8 cellular contexts compared by ENCODE assay signal in the genomic region with DNA sequence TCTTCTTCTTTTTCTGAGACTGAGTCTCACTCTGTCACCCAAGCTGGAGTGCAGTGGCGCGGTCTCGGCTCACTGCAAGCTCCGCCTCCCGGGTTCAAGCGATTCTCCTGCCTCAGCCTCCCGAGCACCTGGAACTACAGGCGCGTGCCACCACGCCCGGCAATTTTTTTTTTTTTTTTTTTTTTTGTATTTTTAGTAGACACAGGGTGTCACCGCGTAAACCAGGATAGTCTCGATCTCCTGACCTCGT. TPM values are rescaled to one million over a fixed set of nuclear protein-coding genes. Genes with fewer than 3 reads are reported as not detected.
DNase-seq lines count a peak whose midpoint lies in the region; ATAC-seq and TF ChIP-seq lines count a peak whose summit lies in the region.
"Not testable (repeated sequence)": the region's sequence is repeated elsewhere in the genome, so short reads cannot be mapped to it uniquely, and the experiment has no call there.

TSS of gene ZNF165 (plus strand) at position 188 of the 250 bp plus-strand sequence. CDS start 4,913 bp downstream, outside the sequence.

- not testable (repeated sequence) for H3K27me3 Mint-ChIP-seq in activated naive CD8-positive, alpha-beta T cell treated with anti-CD3 and anti-CD28 coated beads, Interleukin-2, amount 50 U/mL, for 24 hours

- DNase-seq in Peyer's patch; activated naive CD8-positive, alpha-beta T cell treated with anti-CD3 and anti-CD28 coated beads, Interleukin-2, amount 50 U/mL, for 24 hours; lower leg skin (ENCODE audit: low spot score in 2 of 2); sigmoid colon: not testable (repeated sequence)

- not testable (repeated sequence) for TF ChIP-seq POLR2A in Peyer's patch (IDR thresholded peaks at IDR 0.05); lower leg skin (IDR thresholded peaks at IDR 0.05); sigmoid colon (IDR thresholded peaks at IDR 0.05)

- ATAC-seq in GM19328 (IDR thresholded peaks at IDR 0.05; ENCODE audit: unreplicated experiment), result peak; percentile 23
- ATAC-seq in HG03045 (IDR thresholded peaks at IDR 0.05; ENCODE audit: unreplicated experiment), result peak; percentile 11
- ATAC-seq in activated naive CD8-positive, alpha-beta T cell treated with anti-CD3 and anti-CD28 coated beads, Interleukin-2, amount 50 U/mL, for 24 hours, result peak; percentile 20
- peak; percentile 32 for ATAC-seq in esophagus mucosa

- peak within 1 kb of the TSS; percentile 98 for H3K27ac Mint-ChIP-seq in activated naive CD8-positive, alpha-beta T cell treated with anti-CD3 and anti-CD28 coated beads, Interleukin-2, amount 50 U/mL, for 24 hours

- not testable (repeated sequence) for H3K9me3 ChIP-seq in Peyer's patch, sigmoid colon

- H3K79me2 ChIP-seq in ACC112 (ENCODE audit: control insufficient read depth, insufficient read depth, low read length, unreplicated experiment), result not testable (repeated sequence)

- intact Hi-C loops in lower leg skin (cut with DNase I; ENCODE audit: low total_unique reads), result not testable (repeated sequence)
- intact Hi-C loops in sigmoid colon (cut with DNase I), result loop anchor here (2.0 to 10.0 kb wide), 6 partner anchors 24 to 606 kb away; partner anchors contain the start of genes ZNF184 and ZSCAN16

- H3K36me3 Mint-ChIP-seq in activated naive CD8-positive, alpha-beta T cell treated with anti-CD3 and anti-CD28 coated beads, Interleukin-2, amount 50 U/mL, for 24 hours (ENCODE audit: low read depth), result peaks cover 28% of the 10 kb centered on the region

- peak within 1 kb of the TSS; percentile 99 for H2AFZ ChIP-seq in ACC112 (ENCODE audit: low read length, unreplicated experiment)

- H3K4me1 Mint-ChIP-seq in activated naive CD8-positive, alpha-beta T cell treated with anti-CD3 and anti-CD28 coated beads, Interleukin-2, amount 50 U/mL, for 24 hours, result peaks cover 46% of the 10 kb centered on the region

- not testable (repeated sequence) for H3K27me3 ChIP-seq in ACC112 (ENCODE audit: insufficient read depth, low read length); Peyer's patch; sigmoid colon

- not testable (repeated sequence) for TF ChIP-seq CTCF in Peyer's patch (IDR thresholded peaks at IDR 0.05); lower leg skin (IDR thresholded peaks at IDR 0.05); sigmoid colon (IDR thresholded peaks at IDR 0.05)

- 0 to 2% methylated on average over 15 of the region's 15 CpGs for WGBS in lower leg skin, 2 donors
- 1 to 2% methylated on average over 15 of the region's 15 CpGs for WGBS in sigmoid colon, 2 donors

- peak within 1 kb of the TSS; percentile 97 for H3K4me3 Mint-ChIP-seq in activated naive CD8-positive, alpha-beta T cell treated with anti-CD3 and anti-CD28 coated beads, Interleukin-2, amount 50 U/mL, for 24 hours

- H3K4me3 ChIP-seq in ACC112 (ENCODE audit: low read depth, low read length), result peak within 1 kb of the TSS; percentile 92
- H3K4me3 ChIP-seq in Peyer's patch, result peak within 1 kb of the TSS; percentile 64 to 92 (median 70)
- H3K4me3 ChIP-seq in lower leg skin (ENCODE audit: low read depth, poor library complexity, severe bottlenecking), result peak within 1 kb of the TSS; percentile 49
- H3K4me3 ChIP-seq in sigmoid colon, result peak within 1 kb of the TSS; percentile 62 to 78 (median 71)

- H3K27ac ChIP-seq in ACC112 (ENCODE audit: low read depth, low read length) (peak within 1 kb of the TSS; percentile 87), Peyer's patch (peak within 1 kb of the TSS; percentile 82 to 93 (median 87)), sigmoid colon (peak within 1 kb of the TSS; percentile 86 to 93 (median 91))

- TF ChIP-seq EP300 in sigmoid colon (IDR thresholded peaks at IDR 0.05), result not testable (repeated sequence)

- H3K36me3 ChIP-seq in ACC112 (ENCODE audit: insufficient read depth, low read length); Peyer's patch; sigmoid colon: not testable (repeated sequence)

- H3K4me1 ChIP-seq in ACC112 (ENCODE audit: control insufficient read depth, insufficient read depth, low read length, unreplicated experiment); Peyer's patch: not testable (repeated sequence)
- H3K4me1 ChIP-seq in sigmoid colon, result peaks cover 0 to 14% (median 9%) of the 10 kb centered on the region in 4 donors

- not testable (repeated sequence) for H3K9me3 Mint-ChIP-seq in activated naive CD8-positive, alpha-beta T cell treated with anti-CD3 and anti-CD28 coated beads, Interleukin-2, amount 50 U/mL, for 24 hours

RNA-seq across cellular contexts. Expression of gene ZNF165, which starts in this region (rescaled TPM):
- 1 to 10 TPM; 4.2 to 8.3 (median 5.6) TPM for total RNA-seq in Peyer's patch
- total RNA-seq in esophagus mucosa, result 3.0 TPM
- 1 to 10 TPM in 3 of 4 donors, under 1 TPM in 1; 0.72 to 3.1 (median 1.9) TPM for total RNA-seq in lower leg skin
- total RNA-seq in sigmoid colon, result 1 to 10 TPM in 2 of 4 donors, under 1 TPM in 2; 0.28 to 1.8 (median 1.0) TPM
- 1 to 10 TPM; 3.0 to 4.1 (median 3.0) TPM for polyA plus RNA-seq in sigmoid colon
